ENCODE assay signal across 1 cellular context in genomic region chr17:8138672-8139371, GRCh38.
TF ChIP-seq lines count a peak whose summit lies in the region.

No MANE protein-coding gene starts in this region.

TF ChIP-seq in IMR-90, 13 proteins besides CTCF, POLR2A, EP300 and RAD21 (continued from another document):
- TF ChIP-seq, protein P1, sequence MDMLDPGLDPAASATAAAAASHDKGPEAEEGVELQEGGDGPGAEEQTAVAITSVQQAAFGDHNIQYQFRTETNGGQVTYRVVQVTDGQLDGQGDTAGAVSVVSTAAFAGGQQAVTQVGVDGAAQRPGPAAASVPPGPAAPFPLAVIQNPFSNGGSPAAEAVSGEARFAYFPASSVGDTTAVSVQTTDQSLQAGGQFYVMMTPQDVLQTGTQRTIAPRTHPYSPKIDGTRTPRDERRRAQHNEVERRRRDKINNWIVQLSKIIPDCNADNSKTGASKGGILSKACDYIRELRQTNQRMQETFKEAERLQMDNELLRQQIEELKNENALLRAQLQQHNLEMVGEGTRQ (IDR thresholded peaks at IDR 0.05; ENCODE audit: low read depth, low read length) = peak; percentile 31; the same call in 1 of the 2 replicates
- TF ChIP-seq MXI1 (IDR thresholded peaks at IDR 0.05; ENCODE audit: borderline replicate concordance, low read depth, low read length) = peak; percentile 96
- no peak; the same call in 1 of the 2 replicates for TF ChIP-seq MAFK (IDR thresholded peaks at IDR 0.05; ENCODE audit: low read depth, low read length)
- no peak for TF ChIP-seq ELK1 (IDR thresholded peaks at IDR 0.05; ENCODE audit: borderline replicate concordance, low read depth, low read length)
- TF ChIP-seq NFE2L2 (IDR thresholded peaks at IDR 0.05; ENCODE audit: low read depth, low read length) = no peak
- TF ChIP-seq RCOR1 (IDR thresholded peaks at IDR 0.05; ENCODE audit: insufficient replicate concordance, low read length) = no peak
- TF ChIP-seq RFX5 (IDR thresholded peaks at IDR 0.05; ENCODE audit: low read depth, low read length) = 0 out of 2 replicates have a peak, but pooled peaks have one; percentile 3
- peak; percentile 51 for TF ChIP-seq SMC3 (IDR thresholded peaks at IDR 0.05; ENCODE audit: low read depth, low read length)
- TF ChIP-seq MAZ (IDR thresholded peaks at IDR 0.05; ENCODE audit: borderline replicate concordance, low read depth, low read length) = peak; percentile 83
- TF ChIP-seq FOS (IDR thresholded peaks at IDR 0.05; ENCODE audit: low read depth, low read length) = peak; percentile 61; the same call in 1 of the 2 replicates
- peak; percentile 50; the same call in 1 of the 2 replicates for TF ChIP-seq BHLHE40 (IDR thresholded peaks at IDR 0.05; ENCODE audit: low read depth, low read length)
- TF ChIP-seq CEBPB (IDR thresholded peaks at IDR 0.05; ENCODE audit: low read depth, low read length) = no peak
